ENCODE assay signal across 25 cellular contexts in the genomic region with DNA sequence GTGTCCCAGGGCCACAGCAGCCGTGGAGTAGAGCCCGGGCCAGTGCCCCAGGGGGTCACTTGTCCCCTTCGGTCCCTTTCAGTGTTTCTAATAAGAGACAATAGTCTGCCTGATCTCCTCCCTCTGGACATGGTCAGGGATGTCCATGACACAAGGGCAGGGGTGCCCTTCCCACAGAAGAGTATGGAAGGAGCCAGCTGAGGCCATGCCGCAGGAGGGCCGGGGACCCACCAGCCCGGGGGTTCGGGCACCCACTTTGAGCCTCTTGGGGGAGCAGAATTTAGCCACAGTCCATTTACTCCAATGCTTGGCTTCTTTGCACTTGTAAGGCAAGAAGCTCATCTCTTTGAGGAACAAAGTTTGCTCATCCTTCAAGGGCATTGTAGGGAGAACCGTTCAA.
DNase-seq lines count a peak whose midpoint lies in the region; ATAC-seq lines count a peak whose summit lies in the region.
"Had no signal": no experiment of that assay in that cellular context is flagged by ENCODE, and none has a peak within 500 bp of the region (broad histone marks: within the 10 kb centered on the region; RNA-seq: fewer than 3 reads in every experiment).

No MANE protein-coding gene starts in this region.

- peaks cover 24% of the 10 kb centered on the region for H3K36me3 Mint-ChIP-seq in activated naive CD8-positive, alpha-beta T cell treated with anti-CD3 and anti-CD28 coated beads, Interleukin-2, amount 10 ng/mL, durations not matched to agents 7 days and 5 days
- H3K36me3 Mint-ChIP-seq in activated naive CD8-positive, alpha-beta T cell treated with anti-CD3 and anti-CD28 coated beads, Interleukin-2, amount 50 U/mL, for 24 hours (ENCODE audit: low read depth), result peaks cover 17% of the 10 kb centered on the region
- peaks cover 43% of the 10 kb centered on the region for H3K36me3 Mint-ChIP-seq in stimulated activated effector memory CD8-positive, alpha-beta T cell treated with anti-CD3 and anti-CD28 coated beads, Interleukin-12 subunit alpha, Interleukin-12 subunit beta, amount 100 ng/mL, for 72 hours
- peaks cover 0 to 51% (median 7%) of the 10 kb centered on the region in 3 donors for H3K36me3 Mint-ChIP-seq in CD8-positive, alpha-beta memory T cell
- H3K36me3 Mint-ChIP-seq: IgD-negative memory B cell had no signal

- DNase-seq in activated naive CD8-positive, alpha-beta T cell treated with anti-CD3 and anti-CD28 coated beads, Interleukin-2, amount 10 ng/mL, durations not matched to agents 7 days and 5 days, result no peak
- no peak for DNase-seq in activated naive CD8-positive, alpha-beta T cell treated with anti-CD3 and anti-CD28 coated beads, Interleukin-2, amount 50 U/mL, for 24 hours
- DNase-seq in SJSA1 (ENCODE audit: low read depth in 1 of 2, low spot score in 2 of 2), result no peak
- DNase-seq in stimulated activated effector memory CD8-positive, alpha-beta T cell treated with anti-CD3 and anti-CD28 coated beads, Interleukin-12 subunit alpha, Interleukin-12 subunit beta, amount 100 ng/mL, for 72 hours (ENCODE audit: low spot score in 2 of 2), result no peak
- no peak for DNase-seq in CD8-positive, alpha-beta memory T cell
- DNase-seq: CD8-positive, alpha-beta T cell; COR-L47; DMS 273 treated with DMSO at 0.1 percent for 48 hours; DMS53; DND-41; EL; GOT3; H7; HFFc6; KG1 had no signal

- POLR2A ChIA-PET in activated naive CD8-positive, alpha-beta T cell treated with anti-CD3 and anti-CD28 coated beads, Interleukin-2, amount 10 ng/mL, durations not matched to agents 7 days and 5 days (lab: Charles Lee), result no interaction called here
- POLR2A ChIA-PET in CD8-positive, alpha-beta memory T cell (lab: Charles Lee), result interaction anchor here (0.6 kb wide), 1 partner anchor 103 kb away, joined by 3 read pairs; a partner anchor contains a TSS

- H3K4me1 Mint-ChIP-seq in activated naive CD8-positive, alpha-beta T cell treated with anti-CD3 and anti-CD28 coated beads, Interleukin-2, amount 10 ng/mL, durations not matched to agents 7 days and 5 days, result no peaks in the 10 kb centered on the region
- H3K4me1 Mint-ChIP-seq in activated naive CD8-positive, alpha-beta T cell treated with anti-CD3 and anti-CD28 coated beads, Interleukin-2, amount 50 U/mL, for 24 hours, result peaks cover 6% of the 10 kb centered on the region
- H3K4me1 Mint-ChIP-seq in stimulated activated effector memory CD8-positive, alpha-beta T cell treated with anti-CD3 and anti-CD28 coated beads, Interleukin-12 subunit alpha, Interleukin-12 subunit beta, amount 100 ng/mL, for 72 hours, result peaks cover 4% of the 10 kb centered on the region
- peaks cover 0 to 4% (median 0%) of the 10 kb centered on the region in 3 donors for H3K4me1 Mint-ChIP-seq in CD8-positive, alpha-beta memory T cell
- H3K4me1 Mint-ChIP-seq: IgD-negative memory B cell had no signal

- H3K4me1 ChIP-seq in SJSA1 (replicated peaks), result peaks cover 43% of the 10 kb centered on the region
- peaks cover 22% of the 10 kb centered on the region for H3K4me1 ChIP-seq in CD8-positive, alpha-beta memory T cell (ENCODE audit: insufficient read depth, low read length)
- H3K4me1 ChIP-seq: BLaER1 had no signal

- ATAC-seq in activated naive CD8-positive, alpha-beta T cell treated with anti-CD3 and anti-CD28 coated beads, Interleukin-2, amount 10 ng/mL, durations not matched to agents 7 days and 5 days (ENCODE audit: low read depth), result no peak
- no peak for ATAC-seq in activated naive CD8-positive, alpha-beta T cell treated with anti-CD3 and anti-CD28 coated beads, Interleukin-2, amount 50 U/mL, for 24 hours
- no peak for ATAC-seq in stimulated activated effector memory CD8-positive, alpha-beta T cell treated with anti-CD3 and anti-CD28 coated beads, Interleukin-12 subunit alpha, Interleukin-12 subunit beta, amount 100 ng/mL, for 72 hours
- ATAC-seq in GM21825 (IDR thresholded peaks at IDR 0.05; ENCODE audit: unreplicated experiment) (no peak), GM19023 (IDR thresholded peaks at IDR 0.05; ENCODE audit: unreplicated experiment) (no peak)
- ATAC-seq: A549; CD8-positive, alpha-beta T cell; GM12878; HCT116; HepG2 had no signal

- peak overlapping the region; percentile 44 for H3K27ac Mint-ChIP-seq in activated naive CD8-positive, alpha-beta T cell treated with anti-CD3 and anti-CD28 coated beads, Interleukin-2, amount 10 ng/mL, durations not matched to agents 7 days and 5 days
- H3K27ac Mint-ChIP-seq in activated naive CD8-positive, alpha-beta T cell treated with anti-CD3 and anti-CD28 coated beads, Interleukin-2, amount 50 U/mL, for 24 hours, result no peak overlapping the region
- peak overlapping the region; percentile 24 for H3K27ac Mint-ChIP-seq in stimulated activated effector memory CD8-positive, alpha-beta T cell treated with anti-CD3 and anti-CD28 coated beads, Interleukin-12 subunit alpha, Interleukin-12 subunit beta, amount 100 ng/mL, for 72 hours
- H3K27ac Mint-ChIP-seq in CD8-positive, alpha-beta memory T cell, result peak overlapping the region in 1 of 8 donors; percentile 84
- H3K27ac Mint-ChIP-seq: CD8-positive, alpha-beta T cell; HFFc6 had no signal

- no peaks in the 10 kb centered on the region for H3K27me3 ChIP-seq in SJSA1 (replicated peaks)
- H3K27me3 ChIP-seq in CD8-positive, alpha-beta memory T cell (ENCODE audit: insufficient read depth, low read length, poor library complexity, severe bottlenecking), result no peaks in the 10 kb centered on the region
- H3K27me3 ChIP-seq: BLaER1 had no signal

- no peaks in the 10 kb centered on the region for H3K36me3 ChIP-seq in SJSA1
- H3K36me3 ChIP-seq in CD8-positive, alpha-beta memory T cell (ENCODE audit: insufficient read depth, low read length), result peaks cover 56% of the 10 kb centered on the region

- no peak overlapping the region for H3K4me3 ChIP-seq in SJSA1
- H3K4me3 ChIP-seq in CD8-positive, alpha-beta memory T cell (ENCODE audit: low read length), result no peak overlapping the region
- H3K4me3 ChIP-seq: A549, BLaER1, GM12878 had no signal

- no peaks in the 10 kb centered on the region for H3K9me3 ChIP-seq in SJSA1 (replicated peaks)
- H3K9me3 ChIP-seq in CD8-positive, alpha-beta memory T cell (ENCODE audit: low read length), result no peaks in the 10 kb centered on the region
- H3K9me3 ChIP-seq: A549, BLaER1 had no signal

- no peak overlapping the region for H3K4me3 Mint-ChIP-seq in activated naive CD8-positive, alpha-beta T cell treated with anti-CD3 and anti-CD28 coated beads, Interleukin-2, amount 10 ng/mL, durations not matched to agents 7 days and 5 days
- no peak overlapping the region for H3K4me3 Mint-ChIP-seq in activated naive CD8-positive, alpha-beta T cell treated with anti-CD3 and anti-CD28 coated beads, Interleukin-2, amount 50 U/mL, for 24 hours
- H3K4me3 Mint-ChIP-seq in stimulated activated effector memory CD8-positive, alpha-beta T cell treated with anti-CD3 and anti-CD28 coated beads, Interleukin-12 subunit alpha, Interleukin-12 subunit beta, amount 100 ng/mL, for 72 hours, result no peak overlapping the region
- no peak overlapping the region for H3K4me3 Mint-ChIP-seq in CD8-positive, alpha-beta memory T cell
- H3K4me3 Mint-ChIP-seq: CD14-positive monocyte; CD8-positive, alpha-beta T cell; HFFc6 had no signal

- H3K27me3 Mint-ChIP-seq in activated naive CD8-positive, alpha-beta T cell treated with anti-CD3 and anti-CD28 coated beads, Interleukin-2, amount 10 ng/mL, durations not matched to agents 7 days and 5 days, result no peaks in the 10 kb centered on the region
- no peaks in the 10 kb centered on the region for H3K27me3 Mint-ChIP-seq in activated naive CD8-positive, alpha-beta T cell treated with anti-CD3 and anti-CD28 coated beads, Interleukin-2, amount 50 U/mL, for 24 hours
- no peaks in the 10 kb centered on the region for H3K27me3 Mint-ChIP-seq in CD8-positive, alpha-beta memory T cell
- H3K27me3 Mint-ChIP-seq: IgD-negative memory B cell had no signal

- peak overlapping the region; percentile 73 for H3K27ac ChIP-seq in SJSA1
- no peak overlapping the region for H3K27ac ChIP-seq in CD8-positive, alpha-beta memory T cell (ENCODE audit: low read depth, low read length)
- H3K27ac ChIP-seq: 22Rv1, BLaER1 had no signal

- no peaks in the 10 kb centered on the region for H3K9me3 Mint-ChIP-seq in activated naive CD8-positive, alpha-beta T cell treated with anti-CD3 and anti-CD28 coated beads, Interleukin-2, amount 10 ng/mL, durations not matched to agents 7 days and 5 days
- no peaks in the 10 kb centered on the region for H3K9me3 Mint-ChIP-seq in activated naive CD8-positive, alpha-beta T cell treated with anti-CD3 and anti-CD28 coated beads, Interleukin-2, amount 50 U/mL, for 24 hours
- H3K9me3 Mint-ChIP-seq in stimulated activated effector memory CD8-positive, alpha-beta T cell treated with anti-CD3 and anti-CD28 coated beads, Interleukin-12 subunit alpha, Interleukin-12 subunit beta, amount 100 ng/mL, for 72 hours, result no peaks in the 10 kb centered on the region
- no peaks in the 10 kb centered on the region for H3K9me3 Mint-ChIP-seq in CD8-positive, alpha-beta memory T cell
- H3K9me3 Mint-ChIP-seq: CD14-positive monocyte; CD8-positive, alpha-beta T cell; HFFc6; IgD-negative memory B cell had no signal

- CTCF ChIA-PET in CD8-positive, alpha-beta memory T cell (lab: Charles Lee), result no interaction called here
